1 cellular context compared by ENCODE assay signal in the genomic region with DNA sequence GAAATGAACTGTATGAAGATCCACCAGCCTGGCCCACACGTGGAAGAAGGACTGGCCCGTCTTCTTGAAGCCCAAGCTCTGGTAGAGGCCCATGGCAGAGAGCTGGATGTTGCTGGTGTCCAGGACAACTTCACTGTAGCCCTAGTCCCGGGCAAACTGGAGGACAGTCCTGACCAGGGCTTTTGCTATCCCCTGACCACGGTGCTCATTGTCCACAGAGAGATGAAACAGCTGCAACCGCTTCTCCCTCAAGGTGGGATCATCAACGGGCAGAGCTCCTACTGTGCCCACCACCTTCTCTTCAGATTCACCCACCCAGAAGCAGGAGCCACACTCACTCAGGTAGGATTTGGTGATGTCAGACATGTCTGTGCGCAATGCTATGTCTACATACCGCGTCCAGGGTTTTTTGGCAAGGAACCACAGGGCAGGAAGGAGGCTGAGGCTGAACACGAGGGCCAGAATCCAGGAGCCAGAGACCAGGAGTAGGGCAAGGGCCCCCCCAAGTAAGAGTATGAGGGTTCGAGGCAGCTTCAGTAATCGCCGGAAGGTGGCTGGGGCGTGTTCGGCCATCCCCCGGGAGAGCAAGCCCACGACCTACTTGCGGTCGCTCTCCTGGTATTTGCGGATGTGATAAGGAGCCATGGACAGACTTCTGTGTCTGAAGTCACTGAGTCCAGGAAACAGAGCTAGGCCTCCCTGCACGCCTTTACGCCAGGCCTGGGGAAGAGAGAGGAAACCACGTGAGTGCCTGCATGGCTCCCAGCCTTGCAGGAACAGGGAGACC.
TF ChIP-seq lines count a peak whose summit lies in the region.

No MANE protein-coding gene starts in this region.

TF ChIP-seq in K562, 482 proteins besides CTCF, POLR2A, EP300 and RAD21 (continued from another document):
- TF ChIP-seq, protein P1, sequence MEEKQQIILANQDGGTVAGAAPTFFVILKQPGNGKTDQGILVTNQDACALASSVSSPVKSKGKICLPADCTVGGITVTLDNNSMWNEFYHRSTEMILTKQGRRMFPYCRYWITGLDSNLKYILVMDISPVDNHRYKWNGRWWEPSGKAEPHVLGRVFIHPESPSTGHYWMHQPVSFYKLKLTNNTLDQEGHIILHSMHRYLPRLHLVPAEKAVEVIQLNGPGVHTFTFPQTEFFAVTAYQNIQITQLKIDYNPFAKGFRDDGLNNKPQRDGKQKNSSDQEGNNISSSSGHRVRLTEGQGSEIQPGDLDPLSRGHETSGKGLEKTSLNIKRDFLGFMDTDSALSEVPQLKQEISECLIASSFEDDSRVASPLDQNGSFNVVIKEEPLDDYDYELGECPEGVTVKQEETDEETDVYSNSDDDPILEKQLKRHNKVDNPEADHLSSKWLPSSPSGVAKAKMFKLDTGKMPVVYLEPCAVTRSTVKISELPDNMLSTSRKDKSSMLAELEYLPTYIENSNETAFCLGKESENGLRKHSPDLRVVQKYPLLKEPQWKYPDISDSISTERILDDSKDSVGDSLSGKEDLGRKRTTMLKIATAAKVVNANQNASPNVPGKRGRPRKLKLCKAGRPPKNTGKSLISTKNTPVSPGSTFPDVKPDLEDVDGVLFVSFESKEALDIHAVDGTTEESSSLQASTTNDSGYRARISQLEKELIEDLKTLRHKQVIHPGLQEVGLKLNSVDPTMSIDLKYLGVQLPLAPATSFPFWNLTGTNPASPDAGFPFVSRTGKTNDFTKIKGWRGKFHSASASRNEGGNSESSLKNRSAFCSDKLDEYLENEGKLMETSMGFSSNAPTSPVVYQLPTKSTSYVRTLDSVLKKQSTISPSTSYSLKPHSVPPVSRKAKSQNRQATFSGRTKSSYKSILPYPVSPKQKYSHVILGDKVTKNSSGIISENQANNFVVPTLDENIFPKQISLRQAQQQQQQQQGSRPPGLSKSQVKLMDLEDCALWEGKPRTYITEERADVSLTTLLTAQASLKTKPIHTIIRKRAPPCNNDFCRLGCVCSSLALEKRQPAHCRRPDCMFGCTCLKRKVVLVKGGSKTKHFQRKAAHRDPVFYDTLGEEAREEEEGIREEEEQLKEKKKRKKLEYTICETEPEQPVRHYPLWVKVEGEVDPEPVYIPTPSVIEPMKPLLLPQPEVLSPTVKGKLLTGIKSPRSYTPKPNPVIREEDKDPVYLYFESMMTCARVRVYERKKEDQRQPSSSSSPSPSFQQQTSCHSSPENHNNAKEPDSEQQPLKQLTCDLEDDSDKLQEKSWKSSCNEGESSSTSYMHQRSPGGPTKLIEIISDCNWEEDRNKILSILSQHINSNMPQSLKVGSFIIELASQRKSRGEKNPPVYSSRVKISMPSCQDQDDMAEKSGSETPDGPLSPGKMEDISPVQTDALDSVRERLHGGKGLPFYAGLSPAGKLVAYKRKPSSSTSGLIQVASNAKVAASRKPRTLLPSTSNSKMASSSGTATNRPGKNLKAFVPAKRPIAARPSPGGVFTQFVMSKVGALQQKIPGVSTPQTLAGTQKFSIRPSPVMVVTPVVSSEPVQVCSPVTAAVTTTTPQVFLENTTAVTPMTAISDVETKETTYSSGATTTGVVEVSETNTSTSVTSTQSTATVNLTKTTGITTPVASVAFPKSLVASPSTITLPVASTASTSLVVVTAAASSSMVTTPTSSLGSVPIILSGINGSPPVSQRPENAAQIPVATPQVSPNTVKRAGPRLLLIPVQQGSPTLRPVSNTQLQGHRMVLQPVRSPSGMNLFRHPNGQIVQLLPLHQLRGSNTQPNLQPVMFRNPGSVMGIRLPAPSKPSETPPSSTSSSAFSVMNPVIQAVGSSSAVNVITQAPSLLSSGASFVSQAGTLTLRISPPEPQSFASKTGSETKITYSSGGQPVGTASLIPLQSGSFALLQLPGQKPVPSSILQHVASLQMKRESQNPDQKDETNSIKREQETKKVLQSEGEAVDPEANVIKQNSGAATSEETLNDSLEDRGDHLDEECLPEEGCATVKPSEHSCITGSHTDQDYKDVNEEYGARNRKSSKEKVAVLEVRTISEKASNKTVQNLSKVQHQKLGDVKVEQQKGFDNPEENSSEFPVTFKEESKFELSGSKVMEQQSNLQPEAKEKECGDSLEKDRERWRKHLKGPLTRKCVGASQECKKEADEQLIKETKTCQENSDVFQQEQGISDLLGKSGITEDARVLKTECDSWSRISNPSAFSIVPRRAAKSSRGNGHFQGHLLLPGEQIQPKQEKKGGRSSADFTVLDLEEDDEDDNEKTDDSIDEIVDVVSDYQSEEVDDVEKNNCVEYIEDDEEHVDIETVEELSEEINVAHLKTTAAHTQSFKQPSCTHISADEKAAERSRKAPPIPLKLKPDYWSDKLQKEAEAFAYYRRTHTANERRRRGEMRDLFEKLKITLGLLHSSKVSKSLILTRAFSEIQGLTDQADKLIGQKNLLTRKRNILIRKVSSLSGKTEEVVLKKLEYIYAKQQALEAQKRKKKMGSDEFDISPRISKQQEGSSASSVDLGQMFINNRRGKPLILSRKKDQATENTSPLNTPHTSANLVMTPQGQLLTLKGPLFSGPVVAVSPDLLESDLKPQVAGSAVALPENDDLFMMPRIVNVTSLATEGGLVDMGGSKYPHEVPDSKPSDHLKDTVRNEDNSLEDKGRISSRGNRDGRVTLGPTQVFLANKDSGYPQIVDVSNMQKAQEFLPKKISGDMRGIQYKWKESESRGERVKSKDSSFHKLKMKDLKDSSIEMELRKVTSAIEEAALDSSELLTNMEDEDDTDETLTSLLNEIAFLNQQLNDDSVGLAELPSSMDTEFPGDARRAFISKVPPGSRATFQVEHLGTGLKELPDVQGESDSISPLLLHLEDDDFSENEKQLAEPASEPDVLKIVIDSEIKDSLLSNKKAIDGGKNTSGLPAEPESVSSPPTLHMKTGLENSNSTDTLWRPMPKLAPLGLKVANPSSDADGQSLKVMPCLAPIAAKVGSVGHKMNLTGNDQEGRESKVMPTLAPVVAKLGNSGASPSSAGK (IDR thresholded peaks at IDR 0.05), result 0 out of 2 replicates have a peak, but pooled peaks have one; percentile 36
- no peak for TF ChIP-seq ZNF174 (CRISPR knock-in tag; IDR thresholded peaks at IDR 0.05)
- TF ChIP-seq SMARCE1 (IDR thresholded peaks at IDR 0.05), result 0 out of 2 replicates have a peak, but pooled peaks have one; percentile 29
TF ChIP-seq in K562: peak in this region for 22.
